In the genomic region with DNA sequence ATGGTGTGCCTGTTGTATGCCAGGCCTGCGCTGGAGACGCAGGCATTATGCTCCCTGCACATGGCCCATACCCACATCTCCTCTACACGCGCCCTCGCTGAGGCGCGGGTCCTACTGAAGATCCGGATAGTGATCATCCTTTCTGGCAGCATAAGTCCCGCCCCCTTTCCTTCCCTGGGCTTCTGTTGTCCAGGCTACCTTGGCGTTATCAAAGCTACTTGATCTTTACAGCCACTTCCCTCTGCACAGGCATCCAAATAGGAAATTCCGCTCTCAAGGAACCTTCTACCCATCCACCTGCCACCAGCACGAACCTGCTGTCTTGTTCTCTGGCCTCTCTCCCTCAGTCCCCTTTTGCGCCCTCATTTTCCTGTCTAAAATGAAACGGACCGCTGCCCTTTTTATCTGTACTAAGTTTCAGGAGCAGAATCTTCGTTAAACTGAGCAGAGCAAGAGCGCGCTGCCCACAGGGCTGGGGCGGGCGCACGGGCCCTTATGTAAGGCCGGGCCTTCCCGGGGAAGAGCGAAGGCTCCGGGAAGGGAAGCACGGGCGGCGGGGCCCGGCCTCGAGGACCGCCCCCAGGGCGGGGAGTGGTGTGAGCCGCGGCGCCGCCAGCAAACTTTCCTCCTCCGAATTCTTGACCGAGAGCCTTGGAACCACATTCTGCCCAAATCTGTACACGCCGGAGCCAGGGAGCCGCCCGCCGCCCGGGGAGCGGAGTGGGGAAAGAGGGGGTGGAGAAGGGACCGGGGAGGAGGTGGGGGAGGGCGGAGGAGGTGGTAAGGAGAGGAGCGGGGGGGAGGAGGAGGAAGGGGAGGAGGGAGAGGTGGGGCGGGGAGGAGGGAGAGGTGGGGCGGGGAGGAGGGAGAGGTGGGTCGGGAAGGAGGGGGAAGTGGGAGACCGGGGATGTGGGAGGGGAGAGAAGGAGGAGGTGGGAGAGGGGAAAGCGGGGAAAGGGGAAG, we compare ENCODE assay signal across 1 cellular context.
TF ChIP-seq lines count a peak whose summit lies in the region.

No MANE protein-coding gene starts in this region.

TF ChIP-seq in WTC11, 78 proteins besides CTCF, POLR2A, EP300 and RAD21 (continued from another document):
- TF ChIP-seq, protein P1, sequence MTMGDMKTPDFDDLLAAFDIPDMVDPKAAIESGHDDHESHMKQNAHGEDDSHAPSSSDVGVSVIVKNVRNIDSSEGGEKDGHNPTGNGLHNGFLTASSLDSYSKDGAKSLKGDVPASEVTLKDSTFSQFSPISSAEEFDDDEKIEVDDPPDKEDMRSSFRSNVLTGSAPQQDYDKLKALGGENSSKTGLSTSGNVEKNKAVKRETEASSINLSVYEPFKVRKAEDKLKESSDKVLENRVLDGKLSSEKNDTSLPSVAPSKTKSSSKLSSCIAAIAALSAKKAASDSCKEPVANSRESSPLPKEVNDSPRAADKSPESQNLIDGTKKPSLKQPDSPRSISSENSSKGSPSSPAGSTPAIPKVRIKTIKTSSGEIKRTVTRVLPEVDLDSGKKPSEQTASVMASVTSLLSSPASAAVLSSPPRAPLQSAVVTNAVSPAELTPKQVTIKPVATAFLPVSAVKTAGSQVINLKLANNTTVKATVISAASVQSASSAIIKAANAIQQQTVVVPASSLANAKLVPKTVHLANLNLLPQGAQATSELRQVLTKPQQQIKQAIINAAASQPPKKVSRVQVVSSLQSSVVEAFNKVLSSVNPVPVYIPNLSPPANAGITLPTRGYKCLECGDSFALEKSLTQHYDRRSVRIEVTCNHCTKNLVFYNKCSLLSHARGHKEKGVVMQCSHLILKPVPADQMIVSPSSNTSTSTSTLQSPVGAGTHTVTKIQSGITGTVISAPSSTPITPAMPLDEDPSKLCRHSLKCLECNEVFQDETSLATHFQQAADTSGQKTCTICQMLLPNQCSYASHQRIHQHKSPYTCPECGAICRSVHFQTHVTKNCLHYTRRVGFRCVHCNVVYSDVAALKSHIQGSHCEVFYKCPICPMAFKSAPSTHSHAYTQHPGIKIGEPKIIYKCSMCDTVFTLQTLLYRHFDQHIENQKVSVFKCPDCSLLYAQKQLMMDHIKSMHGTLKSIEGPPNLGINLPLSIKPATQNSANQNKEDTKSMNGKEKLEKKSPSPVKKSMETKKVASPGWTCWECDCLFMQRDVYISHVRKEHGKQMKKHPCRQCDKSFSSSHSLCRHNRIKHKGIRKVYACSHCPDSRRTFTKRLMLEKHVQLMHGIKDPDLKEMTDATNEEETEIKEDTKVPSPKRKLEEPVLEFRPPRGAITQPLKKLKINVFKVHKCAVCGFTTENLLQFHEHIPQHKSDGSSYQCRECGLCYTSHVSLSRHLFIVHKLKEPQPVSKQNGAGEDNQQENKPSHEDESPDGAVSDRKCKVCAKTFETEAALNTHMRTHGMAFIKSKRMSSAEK (CRISPR knock-in tag; IDR thresholded peaks at IDR 0.05; ENCODE audit: borderline replicate concordance): no peak
TF ChIP-seq in WTC11: peak in this region for 4.
